In the genomic region with DNA sequence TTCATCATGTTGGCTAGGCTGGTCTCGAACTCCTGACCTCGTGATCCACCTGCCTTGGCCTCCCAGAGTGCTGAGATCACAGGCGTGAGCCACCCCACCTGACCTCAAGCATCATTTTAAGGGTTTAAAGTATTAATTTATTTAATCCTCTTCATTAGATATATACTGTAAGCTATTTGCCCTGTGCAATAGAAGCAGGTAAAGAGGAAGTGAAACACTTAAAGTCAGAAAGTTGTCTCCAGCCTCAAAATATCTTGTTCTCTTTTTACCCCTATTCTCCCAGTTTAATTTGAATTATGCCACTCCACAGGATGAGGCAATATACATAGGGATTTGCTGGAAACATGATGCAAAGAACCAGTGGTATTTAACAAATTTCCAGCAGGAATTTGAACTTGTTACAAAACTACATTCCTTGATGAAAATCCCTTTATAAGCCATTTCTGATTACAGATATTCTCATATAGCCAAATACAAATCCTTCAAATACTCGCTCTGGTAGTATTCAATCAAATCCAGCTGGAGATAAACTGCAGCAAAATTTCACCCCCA, we compare ENCODE assay signal across 12 cellular contexts. TPM values are rescaled to one million over a fixed set of nuclear protein-coding genes. Genes with fewer than 3 reads are reported as not detected.
DNase-seq lines count a peak whose midpoint lies in the region; TF ChIP-seq lines count a peak whose summit lies in the region.
"Had no signal": no experiment of that assay in that cellular context is flagged by ENCODE, and none has a peak within 500 bp of the region (broad histone marks: within the 10 kb centered on the region; RNA-seq: fewer than 3 reads in every experiment).

No MANE protein-coding gene starts in this region.

- H3K9me3 Mint-ChIP-seq in CD8-positive, alpha-beta memory T cell, result no peaks in the 10 kb centered on the region
- H3K9me3 Mint-ChIP-seq: activated CD4-positive, alpha-beta T cell treated with anti-CD3 and anti-CD28 coated beads, Interleukin-2, amount 10 ng/mL, durations not matched to agents 7 days and 5 days had no signal

- no peaks in the 10 kb centered on the region for H3K36me3 ChIP-seq in CD8-positive, alpha-beta memory T cell (ENCODE audit: insufficient read depth, low read length)

- H3K4me3 Mint-ChIP-seq in CD8-positive, alpha-beta memory T cell, result peak overlapping the region in 5 of 7 donors; percentile 16 to 77 (median 30)

- peaks cover 0 to 3% of the 10 kb centered on the region in 2 donors for H3K27me3 Mint-ChIP-seq in CD8-positive, alpha-beta memory T cell
- H3K27me3 Mint-ChIP-seq: activated CD4-positive, alpha-beta T cell treated with anti-CD3 and anti-CD28 coated beads, Interleukin-2, amount 10 ng/mL, durations not matched to agents 7 days and 5 days had no signal

- peak overlapping the region in 6 of 8 donors; percentile 6 to 88 (median 54) for H3K27ac Mint-ChIP-seq in CD8-positive, alpha-beta memory T cell

- H3K27ac ChIP-seq in CD8-positive, alpha-beta memory T cell (ENCODE audit: low read depth, low read length), result no peak overlapping the region
- H3K27ac ChIP-seq: RWPE1 had no signal

- H3K27me3 ChIP-seq in CD8-positive, alpha-beta memory T cell (ENCODE audit: insufficient read depth, low read length, poor library complexity, severe bottlenecking), result no peaks in the 10 kb centered on the region

- peaks cover 48 to 66% (median 57%) of the 10 kb centered on the region in 3 donors for H3K4me1 Mint-ChIP-seq in CD8-positive, alpha-beta memory T cell

- H3K36me3 Mint-ChIP-seq in CD8-positive, alpha-beta memory T cell, result peaks cover 4 to 36% (median 5%) of the 10 kb centered on the region in 3 donors

- no peak for DNase-seq in CD8-positive, alpha-beta memory T cell
- peak; percentile 15 for DNase-seq in GM20000 (ENCODE audit: low spot score)
- peak; percentile 84 for DNase-seq in SIG-M5 treated with dmso at 0.1 percent for 504 hours (lab: John Stamatoyannopoulos, UW; ENCODE audit: unreplicated experiment)
- DNase-seq in fibroblast of villous mesenchyme (ENCODE audit: low read depth), result peak; percentile 5
- no peak for DNase-seq in stimulated activated CD4-positive, alpha-beta T cell treated with anti-CD3 and anti-CD28 coated beads, Interleukin-1b, Interleukin-23, amount 100 ng/mL, for 48 hours
- no peak for DNase-seq in A172 (ENCODE audit: low spot score)
- DNase-seq in posterior cingulate gyrus, result no peak
- no peak for DNase-seq in DMS153 treated with DMSO at 0.1 percent for 48 hours (lab: John Stamatoyannopoulos, UW; ENCODE audit: unreplicated experiment)
- DNase-seq: activated CD4-positive, alpha-beta T cell treated with anti-CD3 and anti-CD28 coated beads, Interleukin-2, amount 10 ng/mL, durations not matched to agents 7 days and 5 days; DMS79; NCI-H2081 had no signal

- TF ChIP-seq CTCF in GM20000 (IDR thresholded peaks at IDR 0.05; ENCODE audit: extremely low read depth, missing control alignments) (no peak), fibroblast of villous mesenchyme (IDR thresholded peaks at IDR 0.05; ENCODE audit: insufficient read depth, low read depth, low read length) (no peak)

- intact Hi-C loops in posterior cingulate gyrus (cut with DNase I), result no loop called here

- POLR2A ChIA-PET in CD8-positive, alpha-beta memory T cell (lab: Charles Lee), result no interaction called here

- CTCF ChIA-PET in CD8-positive, alpha-beta memory T cell (lab: Charles Lee), result interaction anchor here (1.1 kb wide), 1 partner anchor 16 kb away, joined by 3 read pairs; no protein-coding TSS in a partner anchor

- H3K4me3 ChIP-seq in CD8-positive, alpha-beta memory T cell (ENCODE audit: low read length), result no peak overlapping the region
- H3K4me3 ChIP-seq in fibroblast of villous mesenchyme (ENCODE audit: low read depth, low read length), result no peak overlapping the region

- H3K9me3 ChIP-seq in CD8-positive, alpha-beta memory T cell (ENCODE audit: low read length), result no peaks in the 10 kb centered on the region

- peaks cover 28% of the 10 kb centered on the region for H3K4me1 ChIP-seq in CD8-positive, alpha-beta memory T cell (ENCODE audit: insufficient read depth, low read length)

RNA-seq across cellular contexts. Expression of a gene that starts 2.0 kb away (rescaled TPM):
- 100 to 1,000 TPM; 110 to 126 TPM for total RNA-seq in CD8-positive, alpha-beta memory T cell
- polyA plus RNA-seq in CD8-positive, alpha-beta memory T cell, result 66.5 TPM
- total RNA-seq in fibroblast of villous mesenchyme, result 90.8 and 117 TPM in 2 replicates
- 316 and 319 TPM in 2 replicates for total RNA-seq in A172 (2014; rRNA removed; shearing (Covaris generic))

RNA-seq across cellular contexts. Expression of a gene that starts 2.2 kb away (rescaled TPM):
- 10 to 100 TPM; 68.5 to 73.0 TPM for total RNA-seq in CD8-positive, alpha-beta memory T cell
- 51.7 TPM for polyA plus RNA-seq in CD8-positive, alpha-beta memory T cell
- total RNA-seq in fibroblast of villous mesenchyme, result 45.7 and 53.5 TPM in 2 replicates
- total RNA-seq in A172 (2014; rRNA removed; shearing (Covaris generic)), result 184 and 189 TPM in 2 replicates

RNA-seq across cellular contexts. Expression of a gene that starts 43.9 kb away (rescaled TPM):
- 100 to 1,000 TPM in 1 of 2 experiments, 10 to 100 TPM in 1; 96.9 to 107 TPM for total RNA-seq in CD8-positive, alpha-beta memory T cell
- 46.8 TPM for polyA plus RNA-seq in CD8-positive, alpha-beta memory T cell
- total RNA-seq in fibroblast of villous mesenchyme, result 42.5 and 48.8 TPM in 2 replicates
- 293 and 321 TPM in 2 replicates for total RNA-seq in A172 (2014; rRNA removed; shearing (Covaris generic))

RNA-seq across cellular contexts. Expression of a gene that starts 46.2 kb away (rescaled TPM):
- 10 to 100 TPM; 12.7 to 13.8 TPM for total RNA-seq in CD8-positive, alpha-beta memory T cell
- 13.3 TPM for polyA plus RNA-seq in CD8-positive, alpha-beta memory T cell
- 7.8 and 11.9 TPM in 2 replicates for total RNA-seq in fibroblast of villous mesenchyme
- 13.8 and 16.9 TPM in 2 replicates for total RNA-seq in A172 (2014; rRNA removed; shearing (Covaris generic))

Comparison
In these comparisons a context has a peak if more than half of its experiments do, and no peak if none do; other contexts are left out.
1. DNase-seq: peak in GM20000 (single experiment), SIG-M5 treated with dmso at 0.1 percent for 504 hours (single experiment) and fibroblast of villous mesenchyme (single experiment); none in CD8-positive, alpha-beta memory T cell (0 of 5), stimulated activated CD4-positive, alpha-beta T cell treated with anti-CD3 and anti-CD28 coated beads, Interleukin-1b, Interleukin-23, amount 100 ng/mL, for 48 hours (single experiment), A172 (single experiment), posterior cingulate gyrus (0 of 10) and DMS153 treated with DMSO at 0.1 percent for 48 hours (single experiment).